In genomic region chr11:128889657-128890213, GRCh38 we compare ENCODE assay signal across 1 cellular context.
A peak's percentile ranks its signal among the peaks of the same experiment; 100 is the strongest.
TF ChIP-seq lines count a peak whose summit lies in the region.

No MANE protein-coding gene starts in this region.

TF ChIP-seq in H1, 55 proteins besides CTCF, POLR2A, EP300 and RAD21:
- no peak for TF ChIP-seq POLR2AphosphoS5 (IDR thresholded peaks at IDR 0.05; ENCODE audit: low read depth, low read length)
- TF ChIP-seq ATF3 (IDR thresholded peaks at IDR 0.05; ENCODE audit: insufficient read depth, low read depth, low read length): no peak
- TF ChIP-seq RNF2 (IDR thresholded peaks at IDR 0.05; ENCODE audit: borderline replicate concordance, low read depth, low read length, missing control alignments, poor library complexity, severe bottlenecking): peak; percentile 63
